22 cellular contexts compared by ENCODE assay signal in genomic region chrX:125387945-125388344, GRCh38.
"Had no signal": no experiment of that assay in that cellular context is flagged by ENCODE, and none has a peak within 500 bp of the region (broad histone marks: within the 10 kb centered on the region; RNA-seq: fewer than 3 reads in every experiment).

No MANE protein-coding gene starts in this region.

- H3K4me3 ChIP-seq: cardiac muscle cell, Peyer's patch had no signal

- H3K27me3 ChIP-seq: brain microvascular endothelial cell, cardiac muscle cell, Peyer's patch had no signal

- H3K36me3 ChIP-seq: brain microvascular endothelial cell, cardiac muscle cell, Peyer's patch had no signal

- H3K9me3 ChIP-seq: Peyer's patch had no signal

- H3K27ac ChIP-seq: brain microvascular endothelial cell, cardiac muscle cell, Peyer's patch had no signal

- ATAC-seq: activated CD8-positive, alpha-beta memory T cell treated with anti-CD3 and anti-CD28 coated beads, Interleukin-2, amount 10 ng/mL, durations not matched to agents 7 days and 5 days; activated T-cell treated with anti-CD3 and anti-CD28 coated beads, Interleukin-2, amount 50 U/mL, for 4 hours; activated T-helper 17 cell treated with anti-CD3 and anti-CD28 coated beads, Interleukin-2, amount 50 U/mL, for 72 hours had no signal

- DNase-seq: activated B cell treated with CpG ODN at 0.5 μM for 24 hours; activated CD4-positive, alpha-beta T cell treated with anti-CD3 and anti-CD28 coated beads for 1 hour; activated CD4-positive, alpha-beta T cell treated with anti-CD3 and anti-CD28 coated beads, Interleukin-2, amount 10 ng/mL, durations not matched to agents 24 days and 14 days; activated CD4-positive, alpha-beta T cell treated with anti-CD3 and anti-CD28 coated beads, Interleukin-2, amount 50 U/mL, for 48 hours; activated CD8-positive, alpha-beta memory T cell treated with anti-CD3 and anti-CD28 coated beads, Interleukin-2, amount 10 ng/mL, durations not matched to agents 7 days and 5 days; activated gamma-delta T cell; activated naive CD4-positive, alpha-beta T cell treated with anti-CD3 and anti-CD28 coated beads for 36 hours; activated T-cell treated with anti-CD3 and anti-CD28 coated beads, Interleukin-2, amount 50 U/mL, for 4 hours; brain microvascular endothelial cell; Karpas-422; MM.1S; NCI-H1105; NCI-H1436 treated with DMSO at 0.1 percent for 48 hours; NCI-H187; NCI-H2081; NCI-H510A treated with DMSO at 0.1 percent for 48 hours; NCI-H69; NK-92 treated with Interleukin-12 subunit alpha and Interleukin-12 subunit beta, amount 100 ng/mL, for 24 hours; Peyer's patch; SHP77 treated with DMSO at 0.1 percent for 48 hours had no signal

- H3K4me1 ChIP-seq: Peyer's patch had no signal
